Comparison of ENCODE assay signal across 22 cellular contexts in genomic region chr12:5780536-5780935, GRCh38.
"Had no signal": no experiment of that assay in that cellular context is flagged by ENCODE, and none has a peak within 500 bp of the region (broad histone marks: within the 10 kb centered on the region; RNA-seq: fewer than 3 reads in every experiment).

No MANE protein-coding gene starts in this region.

- DNase-seq: activated CD4-positive, alpha-beta T cell treated with anti-CD3 and anti-CD28 coated beads, Interleukin-2, amount 50 U/mL, for 1 hour; activated CD4-positive, CD25-positive, alpha-beta regulatory T cell treated with anti-CD3 and anti-CD28 coated beads, Interleukin-2, amount 50 U/mL, for 72 hours; activated CD8-positive, alpha-beta memory T cell treated with anti-CD3 and anti-CD28 coated beads, Interleukin-2, amount 50 U/mL, for 48 hours; activated naive CD4-positive, alpha-beta T cell treated with Interleukin-2 at 50 U/mL for 16 hours; activated naive CD8-positive, alpha-beta T cell treated with anti-CD3 and anti-CD28 coated beads for 36 hours; activated T-cell treated with anti-CD3 and anti-CD28 coated beads, Interleukin-2, amount 50 U/mL, for 4 hours; central memory CD4-positive, alpha-beta T cell; dermis blood vessel endothelial cell; effector memory CD8-positive, alpha-beta T cell; heart left ventricle; left colon; mammary epithelial cell; midbrain; natural killer cell; pancreas; sigmoid colon; stimulated activated CD4-positive, alpha-beta T cell treated with anti-CD3 and anti-CD28 coated beads, Interleukin-4, amount 100 ng/mL, for 1 hour; stimulated activated naive CD4-positive, alpha-beta T cell; T-cell; testis; trophoblast cell; WERI-Rb-1 had no signal

- H3K4me3 Mint-ChIP-seq: activated naive CD8-positive, alpha-beta T cell treated with anti-CD3 and anti-CD28 coated beads for 36 hours; activated T-cell treated with anti-CD3 and anti-CD28 coated beads, Interleukin-2, amount 50 U/mL, for 4 hours; effector memory CD8-positive, alpha-beta T cell; natural killer cell; T-cell had no signal

- H3K9me3 Mint-ChIP-seq: activated naive CD8-positive, alpha-beta T cell treated with anti-CD3 and anti-CD28 coated beads for 36 hours; activated T-cell treated with anti-CD3 and anti-CD28 coated beads, Interleukin-2, amount 50 U/mL, for 4 hours; effector memory CD8-positive, alpha-beta T cell; natural killer cell; T-cell had no signal

- ATAC-seq: activated T-cell treated with anti-CD3 and anti-CD28 coated beads, Interleukin-2, amount 50 U/mL, for 4 hours; effector memory CD8-positive, alpha-beta T cell; heart left ventricle; left colon; natural killer cell; pancreas; T-cell had no signal

- H3K36me3 Mint-ChIP-seq: activated naive CD8-positive, alpha-beta T cell treated with anti-CD3 and anti-CD28 coated beads for 36 hours; natural killer cell; T-cell had no signal

- H3K4me1 Mint-ChIP-seq: activated naive CD8-positive, alpha-beta T cell treated with anti-CD3 and anti-CD28 coated beads for 36 hours; natural killer cell; T-cell had no signal

- H3K27ac Mint-ChIP-seq: activated naive CD8-positive, alpha-beta T cell treated with anti-CD3 and anti-CD28 coated beads for 36 hours; effector memory CD8-positive, alpha-beta T cell; natural killer cell; T-cell had no signal
